In the genomic region with DNA sequence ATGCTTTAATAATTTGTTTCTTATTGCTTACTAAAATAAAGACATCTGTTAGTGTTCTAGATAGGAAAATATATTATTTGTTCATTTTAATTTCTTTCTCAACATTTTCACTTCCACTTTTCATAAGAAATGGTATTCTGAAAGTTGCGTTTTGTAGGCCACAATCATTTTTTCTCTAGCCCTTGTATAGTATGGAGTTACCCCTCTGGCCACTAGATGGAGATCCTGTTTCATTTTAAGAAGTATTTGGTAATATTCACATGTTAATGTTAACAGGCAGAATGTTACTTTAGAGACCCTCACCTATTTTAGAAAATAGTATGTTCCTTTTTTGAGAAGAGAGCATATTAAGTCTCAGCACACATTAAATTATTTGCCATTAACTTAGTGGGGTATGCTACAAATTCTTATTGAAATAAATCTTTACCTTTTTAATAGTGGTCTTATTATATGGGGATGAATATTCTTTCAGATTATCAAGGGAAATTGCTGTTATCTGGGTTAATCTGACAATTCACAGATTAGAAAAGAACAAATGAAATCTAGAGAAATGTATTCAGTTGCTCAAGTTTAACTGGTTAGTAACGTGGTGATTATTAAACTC, we compare ENCODE assay signal across 8 cellular contexts.
DNase-seq lines count a peak whose midpoint lies in the region; ATAC-seq and TF ChIP-seq lines count a peak whose summit lies in the region.

No MANE protein-coding gene starts in this region.

- H3K27me3 ChIP-seq in BLaER1 treated with 17β-estradiol and CSF1 and Interleukin-3, amounts not matched to agents 10 nM and 100 nM: no peaks in the 10 kb centered on the region
- H3K27me3 ChIP-seq in upper lobe of right lung: no peaks in the 10 kb centered on the region

- intact Hi-C loops in upper lobe of right lung (cut with DNase I): no loop called here

- H3K27ac ChIP-seq in BLaER1 treated with 17β-estradiol and CSF1 and Interleukin-3, amounts not matched to agents 10 nM and 100 nM: peak overlapping the region in 7 of 11 experiments; percentile 27 to 73 (median 38); a peak in 6 of 22 replicates
- H3K27ac ChIP-seq in upper lobe of right lung: no peak overlapping the region

- peak overlapping the region in 2 of 11 experiments; percentile 5 to 20; a peak in 1 of 22 replicates for H3K4me2 ChIP-seq in BLaER1 treated with 17β-estradiol and CSF1 and Interleukin-3, amounts not matched to agents 10 nM and 100 nM

- ATAC-seq in GM18508 (IDR thresholded peaks at IDR 0.05; ENCODE audit: insufficient read depth, unreplicated experiment) (peak; percentile 62), HG02981 (IDR thresholded peaks at IDR 0.05; ENCODE audit: unreplicated experiment) (peak; percentile 92), upper lobe of right lung (peak; percentile 70)

- TF ChIP-seq CTCF in upper lobe of right lung (IDR thresholded peaks at IDR 0.05): peak; percentile 74

- H3K4me3 ChIP-seq in BLaER1 treated with 17β-estradiol and CSF1 and Interleukin-3, amounts not matched to agents 10 nM and 100 nM: no peak overlapping the region
- H3K4me3 ChIP-seq in upper lobe of right lung: no peak overlapping the region

- peak; percentile 1 for DNase-seq in NCI-H524 treated with DMSO at 0.1 percent for 48 hours (lab: John Stamatoyannopoulos, UW)
- peak; percentile 5 for DNase-seq in brain pericyte (ENCODE audit: low read depth, low spot score)
- peak; percentile 42 for DNase-seq in kidney tubule cell (ENCODE audit: low spot score)
- no peak for DNase-seq in upper lobe of right lung
- no peak for DNase-seq in amygdala (lab: John Stamatoyannopoulos, UW)

- H3K4me1 ChIP-seq in BLaER1 treated with 17β-estradiol and CSF1 and Interleukin-3, amounts not matched to agents 10 nM and 100 nM: peaks cover 0 to 5% (median 2%) of the 10 kb centered on the region in 10 experiments; a peak in 4 of 20 replicates
- no peaks in the 10 kb centered on the region for H3K4me1 ChIP-seq in upper lobe of right lung

- H3K9me3 ChIP-seq in BLaER1 treated with 17β-estradiol and CSF1 and Interleukin-3, amounts not matched to agents 10 nM and 100 nM (replicated peaks in 1 of 11): no peaks in the 10 kb centered on the region
- no peaks in the 10 kb centered on the region for H3K9me3 ChIP-seq in upper lobe of right lung

- H3K9ac ChIP-seq in BLaER1 treated with 17β-estradiol and CSF1 and Interleukin-3, amounts not matched to agents 10 nM and 100 nM: no peak overlapping the region; a peak in 1 of 22 replicates

- H4K20me1 ChIP-seq in BLaER1 treated with 17β-estradiol and CSF1 and Interleukin-3, amounts not matched to agents 10 nM and 100 nM: peaks cover 0 to 21% (median 4%) of the 10 kb centered on the region in 11 experiments; a peak in 10 of 22 replicates

- peaks cover 33 to 64% (median 54%) of the 10 kb centered on the region in 11 experiments for H3K36me3 ChIP-seq in BLaER1 treated with 17β-estradiol and CSF1 and Interleukin-3, amounts not matched to agents 10 nM and 100 nM
- H3K36me3 ChIP-seq in upper lobe of right lung: peaks cover 22% of the 10 kb centered on the region

Comparison
In these comparisons a context has a peak if more than half of its experiments do, and no peak if none do; other contexts are left out.
1. DNase-seq: peak in NCI-H524 treated with DMSO at 0.1 percent for 48 hours (single experiment), brain pericyte (single experiment) and kidney tubule cell (single experiment); none in upper lobe of right lung (single experiment) and amygdala (0 of 56).
2. Peak in every context shown above with its lines, with median percentiles within 50 percentile points of each other: ATAC-seq.